1 cellular context compared by ENCODE assay signal in the genomic region with DNA sequence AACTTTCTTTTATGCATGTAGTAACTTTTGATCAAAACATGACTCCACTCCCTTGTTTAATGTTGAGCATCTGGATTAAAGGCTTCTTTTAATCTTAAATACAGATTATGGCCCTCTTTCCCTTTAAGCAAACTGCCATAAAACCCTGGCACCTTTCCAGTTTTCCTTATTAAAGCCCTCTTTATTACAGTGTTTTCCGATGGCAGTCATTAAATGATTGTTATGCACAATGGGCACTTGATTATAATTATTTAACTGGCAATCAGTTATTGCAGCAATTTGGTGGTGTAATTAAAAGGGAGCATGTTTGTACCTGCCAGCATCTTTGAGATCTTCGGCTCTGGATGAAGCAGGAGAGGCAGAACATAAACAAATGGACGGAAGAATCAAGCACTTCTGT.
A peak's percentile ranks its signal among the peaks of the same experiment; 100 is the strongest.
TF ChIP-seq lines count a peak whose summit lies in the region.

No MANE protein-coding gene starts in this region.

TF ChIP-seq in HEK293, 187 proteins besides CTCF, POLR2A, EP300 and RAD21 (continued from another document and continues in another):
- TF ChIP-seq, protein P1, sequence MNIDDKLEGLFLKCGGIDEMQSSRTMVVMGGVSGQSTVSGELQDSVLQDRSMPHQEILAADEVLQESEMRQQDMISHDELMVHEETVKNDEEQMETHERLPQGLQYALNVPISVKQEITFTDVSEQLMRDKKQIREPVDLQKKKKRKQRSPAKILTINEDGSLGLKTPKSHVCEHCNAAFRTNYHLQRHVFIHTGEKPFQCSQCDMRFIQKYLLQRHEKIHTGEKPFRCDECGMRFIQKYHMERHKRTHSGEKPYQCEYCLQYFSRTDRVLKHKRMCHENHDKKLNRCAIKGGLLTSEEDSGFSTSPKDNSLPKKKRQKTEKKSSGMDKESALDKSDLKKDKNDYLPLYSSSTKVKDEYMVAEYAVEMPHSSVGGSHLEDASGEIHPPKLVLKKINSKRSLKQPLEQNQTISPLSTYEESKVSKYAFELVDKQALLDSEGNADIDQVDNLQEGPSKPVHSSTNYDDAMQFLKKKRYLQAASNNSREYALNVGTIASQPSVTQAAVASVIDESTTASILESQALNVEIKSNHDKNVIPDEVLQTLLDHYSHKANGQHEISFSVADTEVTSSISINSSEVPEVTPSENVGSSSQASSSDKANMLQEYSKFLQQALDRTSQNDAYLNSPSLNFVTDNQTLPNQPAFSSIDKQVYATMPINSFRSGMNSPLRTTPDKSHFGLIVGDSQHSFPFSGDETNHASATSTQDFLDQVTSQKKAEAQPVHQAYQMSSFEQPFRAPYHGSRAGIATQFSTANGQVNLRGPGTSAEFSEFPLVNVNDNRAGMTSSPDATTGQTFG (tag by site-specific recombination; IDR thresholded peaks at IDR 0.05; ENCODE audit: borderline replicate concordance), result no peak
- TF ChIP-seq ZNF114 (tag by site-specific recombination; IDR thresholded peaks at IDR 0.05) (no peak), EGR2 (tag by site-specific recombination; IDR thresholded peaks at IDR 0.05; ENCODE audit: low read depth) (no peak), GLIS1 (tag by site-specific recombination; IDR thresholded peaks at IDR 0.05) (peak; percentile 37; the same call in 1 of the 2 replicates), SP7 (tag by site-specific recombination; IDR thresholded peaks at IDR 0.05) (peak; percentile 98), ZIC2 (tag by site-specific recombination; IDR thresholded peaks at IDR 0.05) (0 out of 2 replicates have a peak, but pooled peaks have one; percentile 12), PRDM2 (tag by site-specific recombination; IDR thresholded peaks at IDR 0.05; ENCODE audit: borderline replicate concordance) (no peak), GLIS2 (tag by site-specific recombination; IDR thresholded peaks at IDR 0.05) (no peak), ZFP3 (tag by site-specific recombination; IDR thresholded peaks at IDR 0.05; ENCODE audit: low read depth) (no peak), ZNF202 (tag by site-specific recombination; IDR thresholded peaks at IDR 0.05; ENCODE audit: borderline replicate concordance) (no peak), ZNF350 (tag by site-specific recombination; IDR thresholded peaks at IDR 0.05) (no peak), ZNF776 (tag by site-specific recombination; IDR thresholded peaks at IDR 0.05; ENCODE audit: borderline replicate concordance) (no peak), SETDB1 (IDR thresholded peaks at IDR 0.05; ENCODE audit: insufficient read length, low read length) (no peak), ZNF645 (tag by site-specific recombination; IDR thresholded peaks at IDR 0.05) (no peak), ZNF155 (tag by site-specific recombination; IDR thresholded peaks at IDR 0.05) (no peak), ZBTB26 (tag by site-specific recombination; optimal IDR thresholded peaks at IDR 0.05) (no peak), ZNF664 (tag by site-specific recombination; IDR thresholded peaks at IDR 0.05) (no peak), ZNF214 (tag by site-specific recombination; IDR thresholded peaks at IDR 0.05; ENCODE audit: borderline replicate concordance) (no peak), INSM2 (tag by site-specific recombination; IDR thresholded peaks at IDR 0.05) (no peak), TCF7L2 (IDR thresholded peaks at IDR 0.05; ENCODE audit: borderline replicate concordance, low read depth, low read length) (peak; percentile 65; the same call in 1 of the 2 replicates), ZNF48 (tag by site-specific recombination; IDR thresholded peaks at IDR 0.05) (no peak), SCRT1 (tag by site-specific recombination; IDR thresholded peaks at IDR 0.05; ENCODE audit: borderline replicate concordance) (no peak), ZNF335 (tag by site-specific recombination; conservative IDR thresholded peaks at IDR 0.05) (no peak), ZNF19 (tag by site-specific recombination; IDR thresholded peaks at IDR 0.05; ENCODE audit: low read depth) (0 out of 2 replicates have a peak, but pooled peaks have one; percentile 18), ZNF791 (tag by site-specific recombination; IDR thresholded peaks at IDR 0.05) (no peak), ZNF692 (tag by site-specific recombination; IDR thresholded peaks at IDR 0.05) (peak; percentile 34; the same call in 1 of the 2 replicates), GLI4 (tag by site-specific recombination; IDR thresholded peaks at IDR 0.05) (no peak), ZNF785 (tag by site-specific recombination; IDR thresholded peaks at IDR 0.05) (no peak), ZNF571 (tag by site-specific recombination; IDR thresholded peaks at IDR 0.05) (no peak), KLF16 (tag by site-specific recombination; IDR thresholded peaks at IDR 0.05) (no peak), ZNF211 (tag by site-specific recombination; IDR thresholded peaks at IDR 0.05; ENCODE audit: low read depth) (no peak), ZNF449 (tag by site-specific recombination; IDR thresholded peaks at IDR 0.05) (peak; percentile 53; the same call in 1 of the 2 replicates), REPIN1 (tag by site-specific recombination; IDR thresholded peaks at IDR 0.05; ENCODE audit: low read depth) (no peak), ZNF133 (tag by site-specific recombination; IDR thresholded peaks at IDR 0.05) (no peak)
- TF ChIP-seq, protein P2, sequence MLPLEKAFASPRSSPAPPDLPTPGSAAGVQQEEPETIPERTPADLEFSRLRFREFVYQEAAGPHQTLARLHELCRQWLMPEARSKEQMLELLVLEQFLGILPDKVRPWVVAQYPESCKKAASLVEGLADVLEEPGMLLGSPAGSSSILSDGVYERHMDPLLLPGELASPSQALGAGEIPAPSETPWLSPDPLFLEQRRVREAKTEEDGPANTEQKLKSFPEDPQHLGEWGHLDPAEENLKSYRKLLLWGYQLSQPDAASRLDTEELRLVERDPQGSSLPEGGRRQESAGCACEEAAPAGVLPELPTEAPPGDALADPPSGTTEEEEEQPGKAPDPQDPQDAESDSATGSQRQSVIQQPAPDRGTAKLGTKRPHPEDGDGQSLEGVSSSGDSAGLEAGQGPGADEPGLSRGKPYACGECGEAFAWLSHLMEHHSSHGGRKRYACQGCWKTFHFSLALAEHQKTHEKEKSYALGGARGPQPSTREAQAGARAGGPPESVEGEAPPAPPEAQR (tag by site-specific recombination; IDR thresholded peaks at IDR 0.05), result no peak
- TF ChIP-seq, protein P3, sequence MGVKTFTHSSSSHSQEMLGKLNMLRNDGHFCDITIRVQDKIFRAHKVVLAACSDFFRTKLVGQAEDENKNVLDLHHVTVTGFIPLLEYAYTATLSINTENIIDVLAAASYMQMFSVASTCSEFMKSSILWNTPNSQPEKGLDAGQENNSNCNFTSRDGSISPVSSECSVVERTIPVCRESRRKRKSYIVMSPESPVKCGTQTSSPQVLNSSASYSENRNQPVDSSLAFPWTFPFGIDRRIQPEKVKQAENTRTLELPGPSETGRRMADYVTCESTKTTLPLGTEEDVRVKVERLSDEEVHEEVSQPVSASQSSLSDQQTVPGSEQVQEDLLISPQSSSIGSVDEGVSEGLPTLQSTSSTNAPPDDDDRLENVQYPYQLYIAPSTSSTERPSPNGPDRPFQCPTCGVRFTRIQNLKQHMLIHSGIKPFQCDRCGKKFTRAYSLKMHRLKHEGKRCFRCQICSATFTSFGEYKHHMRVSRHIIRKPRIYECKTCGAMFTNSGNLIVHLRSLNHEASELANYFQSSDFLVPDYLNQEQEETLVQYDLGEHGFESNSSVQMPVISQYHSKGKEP (tag by site-specific recombination; IDR thresholded peaks at IDR 0.05), result peak; percentile 93
- TF ChIP-seq, protein P4, sequence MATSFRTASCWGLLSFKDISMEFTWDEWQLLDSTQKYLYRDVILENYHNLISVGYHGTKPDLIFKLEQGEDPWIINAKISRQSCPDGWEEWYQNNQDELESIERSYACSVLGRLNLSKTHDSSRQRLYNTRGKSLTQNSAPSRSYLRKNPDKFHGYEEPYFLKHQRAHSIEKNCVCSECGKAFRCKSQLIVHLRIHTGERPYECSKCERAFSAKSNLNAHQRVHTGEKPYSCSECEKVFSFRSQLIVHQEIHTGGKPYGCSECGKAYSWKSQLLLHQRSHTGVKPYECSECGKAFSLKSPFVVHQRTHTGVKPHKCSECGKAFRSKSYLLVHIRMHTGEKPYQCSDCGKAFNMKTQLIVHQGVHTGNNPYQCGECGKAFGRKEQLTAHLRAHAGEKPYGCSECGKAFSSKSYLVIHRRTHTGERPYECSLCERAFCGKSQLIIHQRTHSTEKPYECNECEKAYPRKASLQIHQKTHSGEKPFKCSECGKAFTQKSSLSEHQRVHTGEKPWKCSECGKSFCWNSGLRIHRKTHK (tag by site-specific recombination; IDR thresholded peaks at IDR 0.05), result no peak
